In genomic region chr7:104973909-104974415, GRCh38 we compare ENCODE assay signal across 11 cellular contexts. TPM values are rescaled to one million over a fixed set of nuclear protein-coding genes. Genes with fewer than 3 reads are reported as not detected.
DNase-seq lines count a peak whose midpoint lies in the region; ATAC-seq and TF ChIP-seq lines count a peak whose summit lies in the region.
"Had no signal": no experiment of that assay in that cellular context is flagged by ENCODE, and none has a peak within 500 bp of the region (broad histone marks: within the 10 kb centered on the region; RNA-seq: fewer than 3 reads in every experiment).

No MANE protein-coding gene starts in this region.

- no peaks in the 10 kb centered on the region for H3K9me3 ChIP-seq in upper lobe of right lung

- H3K27me3 Mint-ChIP-seq in activated T-cell treated with anti-CD3 and anti-CD28 coated beads, Interleukin-2, amount 50 U/mL, for 72 hours (ENCODE audit: low read depth): no peaks in the 10 kb centered on the region
- H3K27me3 Mint-ChIP-seq in activated T-cell treated with anti-CD3 and anti-CD28 coated beads, Interleukin-2, amount 50 U/mL, for 4 hours (ENCODE audit: low read depth): no peaks in the 10 kb centered on the region
- no peaks in the 10 kb centered on the region for H3K27me3 Mint-ChIP-seq in mesothelial cell of epicardium (ENCODE audit: low read depth)
- H3K27me3 Mint-ChIP-seq: CD4-positive, CD25-positive, alpha-beta regulatory T cell had no signal

- H3K36me3 ChIP-seq in upper lobe of right lung: no peaks in the 10 kb centered on the region

- ATAC-seq in activated T-cell treated with anti-CD3 and anti-CD28 coated beads, Interleukin-2, amount 50 U/mL, for 72 hours (replicated peaks in 1 of 2): peak in 1 of 2 donors; percentile 54
- no peak for ATAC-seq in activated T-cell treated with anti-CD3 and anti-CD28 coated beads, Interleukin-2, amount 50 U/mL, for 4 hours
- ATAC-seq in upper lobe of right lung (peak; percentile 9), GM21423 (IDR thresholded peaks at IDR 0.05; ENCODE audit: unreplicated experiment) (no peak), GM21529 (IDR thresholded peaks at IDR 0.05; ENCODE audit: unreplicated experiment) (no peak), HG02571 (IDR thresholded peaks at IDR 0.05; ENCODE audit: unreplicated experiment) (no peak)

- H3K4me3 ChIP-seq in coronary artery (peak overlapping the region; percentile 2), upper lobe of right lung (no peak overlapping the region)

- peaks cover 31% of the 10 kb centered on the region for H3K4me1 Mint-ChIP-seq in activated T-cell treated with anti-CD3 and anti-CD28 coated beads, Interleukin-2, amount 50 U/mL, for 72 hours (ENCODE audit: low read depth)
- H3K4me1 Mint-ChIP-seq in activated T-cell treated with anti-CD3 and anti-CD28 coated beads, Interleukin-2, amount 50 U/mL, for 4 hours (ENCODE audit: low read depth): peaks cover 5% of the 10 kb centered on the region
- peaks cover 20% of the 10 kb centered on the region for H3K4me1 Mint-ChIP-seq in mesothelial cell of epicardium

- H3K9me3 Mint-ChIP-seq in activated T-cell treated with anti-CD3 and anti-CD28 coated beads, Interleukin-2, amount 50 U/mL, for 72 hours: no peaks in the 10 kb centered on the region
- no peaks in the 10 kb centered on the region for H3K9me3 Mint-ChIP-seq in activated T-cell treated with anti-CD3 and anti-CD28 coated beads, Interleukin-2, amount 50 U/mL, for 4 hours
- H3K9me3 Mint-ChIP-seq in mesothelial cell of epicardium: no peaks in the 10 kb centered on the region
- H3K9me3 Mint-ChIP-seq: CD4-positive, CD25-positive, alpha-beta regulatory T cell had no signal

- H3K27me3 ChIP-seq in upper lobe of right lung: no peaks in the 10 kb centered on the region

- TF ChIP-seq CTCF in coronary artery (IDR thresholded peaks at IDR 0.05): no peak
- no peak for TF ChIP-seq CTCF in mesothelial cell of epicardium (IDR thresholded peaks at IDR 0.05; ENCODE audit: unreplicated experiment)
- no peak for TF ChIP-seq CTCF in upper lobe of right lung (IDR thresholded peaks at IDR 0.05)

- no peak overlapping the region for H3K4me3 Mint-ChIP-seq in activated T-cell treated with anti-CD3 and anti-CD28 coated beads, Interleukin-2, amount 50 U/mL, for 72 hours
- no peak overlapping the region for H3K4me3 Mint-ChIP-seq in activated T-cell treated with anti-CD3 and anti-CD28 coated beads, Interleukin-2, amount 50 U/mL, for 4 hours
- no peak overlapping the region for H3K4me3 Mint-ChIP-seq in mesothelial cell of epicardium
- H3K4me3 Mint-ChIP-seq: CD4-positive, CD25-positive, alpha-beta regulatory T cell had no signal

- peaks cover 56% of the 10 kb centered on the region for H3K4me1 ChIP-seq in upper lobe of right lung

- H3K27ac ChIP-seq in coronary artery (peak overlapping the region; percentile 36 to 84), upper lobe of right lung (peak overlapping the region; percentile 55)

- H3K36me3 Mint-ChIP-seq in activated T-cell treated with anti-CD3 and anti-CD28 coated beads, Interleukin-2, amount 50 U/mL, for 72 hours (ENCODE audit: insufficient read depth in 2 of 2): peaks cover 1 to 7% of the 10 kb centered on the region in 2 donors
- H3K36me3 Mint-ChIP-seq in activated T-cell treated with anti-CD3 and anti-CD28 coated beads, Interleukin-2, amount 50 U/mL, for 4 hours (ENCODE audit: insufficient read depth): no peaks in the 10 kb centered on the region
- peaks cover 5% of the 10 kb centered on the region for H3K36me3 Mint-ChIP-seq in mesothelial cell of epicardium

- no peak for DNase-seq in activated T-cell treated with anti-CD3 and anti-CD28 coated beads, Interleukin-2, amount 50 U/mL, for 72 hours
- no peak for DNase-seq in activated T-cell treated with anti-CD3 and anti-CD28 coated beads, Interleukin-2, amount 50 U/mL, for 4 hours
- no peak for DNase-seq in coronary artery (ENCODE audit: low spot score)
- DNase-seq in mesothelial cell of epicardium (ENCODE audit: low spot score in 2 of 2, unreplicated experiment in 2 of 2): no peak
- DNase-seq in upper lobe of right lung: no peak
- DNase-seq: CD4-positive, CD25-positive, alpha-beta regulatory T cell; kidney glomerular epithelial cell; OCI-M1 had no signal

- H3K27ac Mint-ChIP-seq in activated T-cell treated with anti-CD3 and anti-CD28 coated beads, Interleukin-2, amount 50 U/mL, for 72 hours: peak overlapping the region; percentile 66
- H3K27ac Mint-ChIP-seq in mesothelial cell of epicardium: peak overlapping the region; percentile 90

- intact Hi-C loops in upper lobe of right lung (cut with DNase I): no loop called here

RNA-seq across cellular contexts. Expression of gene KMT2E, which starts 40.0 kb away (rescaled TPM):
- 100 to 1,000 TPM in 1 of 2 donors, 10 to 100 TPM in 1; 96.4 to 112 TPM for total RNA-seq in activated T-cell treated with anti-CD3 and anti-CD28 coated beads, Interleukin-2, amount 50 U/mL, for 72 hours
- 10 to 100 TPM; 49.2 to 71.8 (median 67.4) TPM for total RNA-seq in activated T-cell treated with anti-CD3 and anti-CD28 coated beads, Interleukin-2, amount 50 U/mL, for 4 hours
- total RNA-seq in mesothelial cell of epicardium (102 to 109 TPM (median 109 TPM) in 3 replicates), upper lobe of right lung (97.0 TPM)
